22 cellular contexts compared by ENCODE assay signal in genomic region chr9:14286121-14286520, GRCh38. TPM values are rescaled to one million over a fixed set of nuclear protein-coding genes. Genes with fewer than 3 reads are reported as not detected.
DNase-seq lines count a peak whose midpoint lies in the region; ATAC-seq and TF ChIP-seq lines count a peak whose summit lies in the region.
"Had no signal": no experiment of that assay in that cellular context is flagged by ENCODE, and none has a peak within 500 bp of the region (broad histone marks: within the 10 kb centered on the region; RNA-seq: fewer than 3 reads in every experiment).

No MANE protein-coding gene starts in this region.

- no peaks in the 10 kb centered on the region for H3K36me3 Mint-ChIP-seq in naive thymus-derived CD4-positive, alpha-beta T cell
- H3K36me3 Mint-ChIP-seq: CD4-positive, alpha-beta memory T cell had no signal

- ATAC-seq in Right ventricle myocardium superior (ENCODE audit: poor library complexity), result peak; percentile 35
- ATAC-seq in psoas muscle, result peak; percentile 62 to 93 (median 86)
- no peak for ATAC-seq in naive thymus-derived CD4-positive, alpha-beta T cell
- no peak for ATAC-seq in GM21360 (IDR thresholded peaks at IDR 0.05; ENCODE audit: unreplicated experiment)
- ATAC-seq: A549 had no signal

- CTCF ChIA-PET in naive thymus-derived CD4-positive, alpha-beta T cell (lab: Charles Lee), result no interaction called here

- TF ChIP-seq CTCF in left ventricle myocardium inferior (IDR thresholded peaks at IDR 0.05; ENCODE audit: borderline replicate concordance) (no peak), psoas muscle (IDR thresholded peaks at IDR 0.05) (no peak)

- 20 to 47% (median 35%) methylated on average over 1 of the region's 1 CpG for WGBS in psoas muscle, 3 donors

- DNase-seq in Right ventricle myocardium superior (no peak), cardiac septum (ENCODE audit: low spot score) (no peak), left ventricle myocardium inferior (no peak), psoas muscle (no peak), Ammon's horn (ENCODE audit: low spot score) (no peak)
- no peak for DNase-seq in naive thymus-derived CD4-positive, alpha-beta T cell
- DNase-seq: 8988T; ACHN; AML-193; C1 segment of cervical spinal cord; Calu3; CD4-positive, alpha-beta memory T cell; COR-L47; DMS53; DMS79 treated with DMSO at 0.1 percent for 48 hours; GF-D8; GM23248; H7; HCEC 1CT had no signal

- H3K27ac ChIP-seq in left ventricle myocardium inferior (replicated peaks), result peak overlapping the region; percentile 20
- peak overlapping the region; percentile 38 for H3K27ac ChIP-seq in psoas muscle
- no peak overlapping the region for H3K27ac ChIP-seq in naive thymus-derived CD4-positive, alpha-beta T cell (ENCODE audit: low read depth, low read length)
- H3K27ac ChIP-seq: A549, GM23248 had no signal

- no peaks in the 10 kb centered on the region for H3K9me3 ChIP-seq in left ventricle myocardium inferior (replicated peaks)
- H3K9me3 ChIP-seq in psoas muscle, result no peaks in the 10 kb centered on the region
- H3K9me3 ChIP-seq in naive thymus-derived CD4-positive, alpha-beta T cell (ENCODE audit: control insufficient read depth in 2 of 3, low read length in 3 of 3), result no peaks in the 10 kb centered on the region
- H3K9me3 ChIP-seq: A549 had no signal

- POLR2A ChIA-PET in naive thymus-derived CD4-positive, alpha-beta T cell (lab: Charles Lee), result no interaction called here

- H3K4me1 ChIP-seq in left ventricle myocardium inferior (peaks cover 86% of the 10 kb centered on the region), psoas muscle (peaks cover 57% of the 10 kb centered on the region)
- H3K4me1 ChIP-seq in naive thymus-derived CD4-positive, alpha-beta T cell (ENCODE audit: control insufficient read depth in 2 of 2, insufficient read depth in 2 of 2, low read length in 2 of 2), result no peaks in the 10 kb centered on the region

- intact Hi-C loops in Right ventricle myocardium superior (cut with DNase I), result no loop called here
- intact Hi-C loops in cardiac septum (cut with DNase I), result no loop called here
- intact Hi-C loops in left ventricle myocardium inferior (cut with micrococcal nuclease), result no loop called here
- intact Hi-C loops in psoas muscle (cut with DNase I), result no loop called here
- intact Hi-C loops in naive thymus-derived CD4-positive, alpha-beta T cell (cut with micrococcal nuclease), result no loop called here

- H3K4me3 Mint-ChIP-seq in naive thymus-derived CD4-positive, alpha-beta T cell, result no peak overlapping the region
- H3K4me3 Mint-ChIP-seq: CD4-positive, alpha-beta memory T cell had no signal

- peaks cover 0 to 3% (median 0%) of the 10 kb centered on the region in 11 donors for H3K9me3 Mint-ChIP-seq in naive thymus-derived CD4-positive, alpha-beta T cell

- H3K36me3 ChIP-seq in left ventricle myocardium inferior (no peaks in the 10 kb centered on the region), psoas muscle (ENCODE audit: insufficient read depth in 1 of 2, low read depth in 1 of 2) (no peaks in the 10 kb centered on the region)
- H3K36me3 ChIP-seq in naive thymus-derived CD4-positive, alpha-beta T cell (ENCODE audit: control insufficient read depth in 2 of 3, insufficient read depth in 3 of 3, low read length in 3 of 3), result no peaks in the 10 kb centered on the region

- H3K27ac Mint-ChIP-seq in naive thymus-derived CD4-positive, alpha-beta T cell, result no peak overlapping the region
- H3K27ac Mint-ChIP-seq: CD4-positive, alpha-beta memory T cell had no signal

- H3K27me3 ChIP-seq in left ventricle myocardium inferior (ENCODE audit: low read depth), result no peaks in the 10 kb centered on the region
- no peaks in the 10 kb centered on the region for H3K27me3 ChIP-seq in psoas muscle (ENCODE audit: insufficient read depth in 3 of 3, low read length in 2 of 3)
- no peaks in the 10 kb centered on the region for H3K27me3 ChIP-seq in naive thymus-derived CD4-positive, alpha-beta T cell (ENCODE audit: control insufficient read depth in 2 of 2, insufficient read depth in 2 of 2, low read length in 2 of 2)

- no peak overlapping the region for H3K4me3 ChIP-seq in left ventricle myocardium inferior
- no peak overlapping the region for H3K4me3 ChIP-seq in psoas muscle
- H3K4me3 ChIP-seq in naive thymus-derived CD4-positive, alpha-beta T cell (ENCODE audit: low read length), result no peak overlapping the region
- H3K4me3 ChIP-seq: A549, GM23248 had no signal

- peaks cover 0 to 29% (median 8%) of the 10 kb centered on the region in 5 donors for H3K27me3 Mint-ChIP-seq in naive thymus-derived CD4-positive, alpha-beta T cell
- H3K27me3 Mint-ChIP-seq: CD4-positive, alpha-beta memory T cell had no signal

- no peaks in the 10 kb centered on the region for H3K4me1 Mint-ChIP-seq in naive thymus-derived CD4-positive, alpha-beta T cell
- H3K4me1 Mint-ChIP-seq: CD4-positive, alpha-beta memory T cell had no signal

RNA-seq across cellular contexts. Expression of gene NFIB, which starts 27.8 kb away (rescaled TPM):
- 104 TPM for total RNA-seq in Right ventricle myocardium superior
- 129 TPM for total RNA-seq in cardiac septum
- 110 TPM for total RNA-seq in left ventricle myocardium inferior
- total RNA-seq in psoas muscle, result 10 to 100 TPM; 35.0 to 65.1 (median 47.3) TPM
- polyA plus RNA-seq in psoas muscle, result 10 to 100 TPM in 1 of 3 donors, 1 to 10 TPM in 2; 5.8 to 17.1 (median 6.1) TPM
- total RNA-seq in naive thymus-derived CD4-positive, alpha-beta T cell, result under 1 TPM in 1 of 5 experiments, not detected in 4; 0.32 TPM
- polyA plus RNA-seq in naive thymus-derived CD4-positive, alpha-beta T cell, result not detected
- total RNA-seq: CD4-positive, alpha-beta memory T cell; G401 had no signal
- polyA plus RNA-seq: CD4-positive, alpha-beta memory T cell had no signal

Comparison
In these comparisons a context has a peak if more than half of its experiments do, and no peak if none do; other contexts are left out.
1. ATAC-seq: peak in Right ventricle myocardium superior (single experiment) and psoas muscle (4 of 4); none in naive thymus-derived CD4-positive, alpha-beta T cell (single experiment) and GM21360 (single experiment).
2. RNA of gene NFIB, which starts 27.8 kb away (total RNA-seq): 129 TPM in cardiac septum (single experiment), 110 TPM in left ventricle myocardium inferior (single experiment), 104 TPM in Right ventricle myocardium superior (single experiment) and 35.0 to 65.1 TPM in psoas muscle; 0.32 TPM in naive thymus-derived CD4-positive, alpha-beta T cell; every median in the first group is over 10 times any median in the second.